ENCODE assay signal across 9 cellular contexts in the genomic region with DNA sequence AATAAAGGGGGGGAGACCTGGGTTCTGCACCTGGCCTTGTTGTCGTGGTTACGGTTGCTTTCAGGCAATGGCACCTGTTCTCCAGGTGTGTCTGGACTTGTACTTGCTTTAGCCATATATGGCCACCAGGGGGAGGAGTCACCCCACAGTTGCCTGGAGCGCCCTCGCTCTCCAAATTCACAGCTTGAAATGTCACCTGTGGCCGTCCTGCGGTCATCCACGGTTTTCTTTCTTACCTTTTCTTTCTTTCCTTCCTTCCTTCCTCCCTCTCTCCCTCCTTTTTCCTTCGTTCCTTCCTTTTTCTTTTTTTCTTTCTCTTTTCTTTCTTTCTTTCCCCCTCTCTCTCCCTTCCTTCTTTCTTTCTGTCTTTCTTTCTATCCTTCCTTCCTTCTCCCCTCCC.
DNase-seq lines count a peak whose midpoint lies in the region; ATAC-seq, FAIRE-seq and TF ChIP-seq lines count a peak whose summit lies in the region.
"Had no signal": no experiment of that assay in that cellular context is flagged by ENCODE, and none has a peak within 500 bp of the region (broad histone marks: within the 10 kb centered on the region; RNA-seq: fewer than 3 reads in every experiment).

No MANE protein-coding gene starts in this region.

- no peaks in the 10 kb centered on the region for H3K9me3 Mint-ChIP-seq in stimulated activated naive B cell treated with anti-CD40 and anti-IgM and Interleukin-4, amounts not matched to agents 10 μg/mL and 1 μg/mL and 100 μg/mL, for 72 hours
- H3K9me3 Mint-ChIP-seq: IgD-negative memory B cell had no signal

- no peaks in the 10 kb centered on the region for H3K27me3 ChIP-seq in body of pancreas
- no peaks in the 10 kb centered on the region for H3K27me3 ChIP-seq in HepG2 (ENCODE audit: control insufficient read depth in 1 of 2, insufficient read depth in 2 of 2, low read length in 2 of 2)

- no peaks in the 10 kb centered on the region for H3K27me3 Mint-ChIP-seq in T-helper 17 cell
- H3K27me3 Mint-ChIP-seq in stimulated activated naive B cell treated with anti-CD40 and anti-IgM and Interleukin-4, amounts not matched to agents 10 μg/mL and 1 μg/mL and 100 μg/mL, for 72 hours, result no peaks in the 10 kb centered on the region
- H3K27me3 Mint-ChIP-seq: IgD-negative memory B cell had no signal

- H3K4me1 Mint-ChIP-seq in T-helper 17 cell, result peaks cover 6% of the 10 kb centered on the region
- H3K4me1 Mint-ChIP-seq in stimulated activated naive B cell treated with anti-CD40 and anti-IgM and Interleukin-4, amounts not matched to agents 10 μg/mL and 1 μg/mL and 100 μg/mL, for 72 hours, result peaks cover 6% of the 10 kb centered on the region in 2 donors

- peak; percentile 37; the same call in 1 of the 2 replicates for TF ChIP-seq RAD21 in HepG2 (CRISPR knock-in tag; IDR thresholded peaks at IDR 0.05)

- 1 to 3% methylated on average over 8 of the region's 8 CpGs for WGBS in body of pancreas, 2 donors
- WGBS in HepG2 (ENCODE audit: low lambda C conversion rate), result 26% methylated on average over 8 of the region's 8 CpGs

- TF ChIP-seq POLR2A in body of pancreas (IDR thresholded peaks at IDR 0.05) (no peak), HepG2 (IDR thresholded peaks at IDR 0.05; ENCODE audit: insufficient read depth in 1 of 2, low read depth in 2 of 2, low read length in 2 of 2) (no peak)

- FAIRE-seq in HepG2 (lab: Jason Lieb, UNC), result no peak

- H2AFZ ChIP-seq in HepG2 (ENCODE audit: low read length), result no peak overlapping the region

- intact Hi-C loops in body of pancreas (cut with DNase I) (no loop called here), HepG2 (cut with micrococcal nuclease; ENCODE audit: unreplicated experiment) (loop anchor here (1.0 to 5.0 kb wide), 2 partner anchors 91 to 264 kb away; no protein-coding TSS in a partner anchor)

- peak overlapping the region; percentile 75 for H3K4me3 Mint-ChIP-seq in T-helper 17 cell
- peak overlapping the region in 1 of 2 donors; percentile 60 for H3K4me3 Mint-ChIP-seq in stimulated activated naive B cell treated with anti-CD40 and anti-IgM and Interleukin-4, amounts not matched to agents 10 μg/mL and 1 μg/mL and 100 μg/mL, for 72 hours

- H3K9ac ChIP-seq in HepG2 (ENCODE audit: insufficient read depth, low read depth, low read length), result no peak overlapping the region

- no peak overlapping the region for H3K4me2 ChIP-seq in HepG2 (ENCODE audit: low read depth, low read length)

- H3K79me2 ChIP-seq in HepG2 (ENCODE audit: insufficient read depth, low read length), result no peaks in the 10 kb centered on the region

- H3K27ac ChIP-seq in body of pancreas (no peak overlapping the region), HepG2 (ENCODE audit: extremely low read length, insufficient read depth, low read length) (no peak overlapping the region)

- in situ Hi-C loops in HepG2 (cut with HindIII; ENCODE audit: extremely low pct_ligation_motif_present, low pct_unique_long_range_greater_than_20kb), result no loop called here

- H3K9me3 ChIP-seq in T-helper 17 cell (ENCODE audit: control insufficient read depth, low read length, poor library complexity, severe bottlenecking) (no peaks in the 10 kb centered on the region), body of pancreas (no peaks in the 10 kb centered on the region), HepG2 (ENCODE audit: low read length) (no peaks in the 10 kb centered on the region)

- CTCF ChIA-PET in HepG2 (lab: Yijun Ruan, JAX; ENCODE audit: low intra/inter-chr PET ratio, low total read pairs), result interaction anchor here (1.4 to 2.0 kb wide), 2 partner anchors 91 to 265 kb away, joined by 5 to 21 read pairs; no protein-coding TSS in a partner anchor

- TF ChIP-seq CTCF in body of pancreas (IDR thresholded peaks at IDR 0.05), result peak; percentile 51 to 91 (median 69)
- peak; percentile 82 for TF ChIP-seq CTCF in HepG2 (CRISPR knock-in tag; IDR thresholded peaks at IDR 0.05)

- H3K27ac Mint-ChIP-seq in T-helper 17 cell, result no peak overlapping the region
- H3K27ac Mint-ChIP-seq in stimulated activated naive B cell treated with anti-CD40 and anti-IgM and Interleukin-4, amounts not matched to agents 10 μg/mL and 1 μg/mL and 100 μg/mL, for 72 hours, result peak overlapping the region; percentile 44

- peak; percentile 55 for DNase-seq in D341Med (ENCODE audit: low spot score)
- peak; percentile 35 for DNase-seq in NCI-H1048 (lab: John Stamatoyannopoulos, UW)
- DNase-seq in T-helper 17 cell, result peak; percentile 29 to 55 (median 52)
- peak; percentile 80 to 85 (median 84) for DNase-seq in body of pancreas
- DNase-seq in HepG2 (ENCODE audit: low spot score), result peak; percentile 52
- peak; percentile 44 for DNase-seq in stimulated activated naive B cell treated with anti-CD40 and anti-IgM and Interleukin-4, amounts not matched to agents 10 μg/mL and 1 μg/mL and 100 μg/mL, for 72 hours
- DNase-seq in NOMO-1 (lab: John Stamatoyannopoulos, UW; ENCODE audit: unreplicated experiment in 2 of 2), result no peak

- H3K4me1 ChIP-seq in body of pancreas (no peaks in the 10 kb centered on the region), HepG2 (ENCODE audit: insufficient read depth, low read length) (peaks cover 10% of the 10 kb centered on the region; the same call in 1 of the 2 replicates)

- ATAC-seq in GM21515 (IDR thresholded peaks at IDR 0.05; ENCODE audit: unreplicated experiment) (peak; percentile 77), T-helper 17 cell (peak; percentile 87), body of pancreas (peak; percentile 92), HepG2 (peak; percentile 83)
- ATAC-seq in stimulated activated naive B cell treated with anti-CD40 and anti-IgM and Interleukin-4, amounts not matched to agents 10 μg/mL and 1 μg/mL and 100 μg/mL, for 72 hours (replicated peaks), result peak; percentile 73 to 83

- BruUV-seq in HepG2 (replicated peaks; lab: Mats Ljungman, UMichigan), result no TSS peak

- no peaks in the 10 kb centered on the region for H4K20me1 ChIP-seq in HepG2 (ENCODE audit: insufficient read depth, low read length)

- TF ChIP-seq EP300 in HepG2 (IDR thresholded peaks at IDR 0.05; ENCODE audit: low read depth in 2 of 2, low read length in 2 of 2), result no peak
- no peak for TF ChIP-seq EP300 in HepG2 (CRISPR knock-in tag; IDR thresholded peaks at IDR 0.05; ENCODE audit: borderline replicate concordance)

- H3K36me3 ChIP-seq in body of pancreas (replicated peaks in 1 of 2; ENCODE audit: insufficient read depth in 1 of 2, low read depth in 2 of 2) (no peaks in the 10 kb centered on the region), HepG2 (replicated peaks in 1 of 2; ENCODE audit: control insufficient read depth in 1 of 2, insufficient read depth in 2 of 2, low read length in 2 of 2) (no peaks in the 10 kb centered on the region)

- H3K36me3 Mint-ChIP-seq in T-helper 17 cell (ENCODE audit: low read depth), result no peaks in the 10 kb centered on the region
- no peaks in the 10 kb centered on the region for H3K36me3 Mint-ChIP-seq in stimulated activated naive B cell treated with anti-CD40 and anti-IgM and Interleukin-4, amounts not matched to agents 10 μg/mL and 1 μg/mL and 100 μg/mL, for 72 hours
- H3K36me3 Mint-ChIP-seq: IgD-negative memory B cell had no signal

- H3K4me3 ChIP-seq in body of pancreas (no peak overlapping the region), HepG2 (replicated peaks in 1 of 3; ENCODE audit: insufficient read depth in 1 of 3, low read depth in 2 of 3, low read length in 3 of 3) (no peak overlapping the region)

- POLR2A ChIA-PET in HepG2 (lab: Yijun Ruan, JAX), result no interaction called here

TF ChIP-seq in HepG2, 621 proteins besides CTCF, POLR2A, EP300 and RAD21 (continues in another document):
- TF ChIP-seq KAT8 (CRISPR knock-in tag; IDR thresholded peaks at IDR 0.05), result no peak
- no peak for TF ChIP-seq ZNF740 (CRISPR knock-in tag; IDR thresholded peaks at IDR 0.05)
- TF ChIP-seq, protein P1, sequence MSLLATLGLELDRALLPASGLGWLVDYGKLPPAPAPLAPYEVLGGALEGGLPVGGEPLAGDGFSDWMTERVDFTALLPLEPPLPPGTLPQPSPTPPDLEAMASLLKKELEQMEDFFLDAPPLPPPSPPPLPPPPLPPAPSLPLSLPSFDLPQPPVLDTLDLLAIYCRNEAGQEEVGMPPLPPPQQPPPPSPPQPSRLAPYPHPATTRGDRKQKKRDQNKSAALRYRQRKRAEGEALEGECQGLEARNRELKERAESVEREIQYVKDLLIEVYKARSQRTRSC (CRISPR knock-in tag; IDR thresholded peaks at IDR 0.05; ENCODE audit: low read depth), result no peak
- TF ChIP-seq ZFP82 (CRISPR knock-in tag; IDR thresholded peaks at IDR 0.05; ENCODE audit: borderline replicate concordance), result no peak
- TF ChIP-seq MYC (CRISPR knock-in tag; IDR thresholded peaks at IDR 0.05; ENCODE audit: borderline replicate concordance), result no peak
- no peak for TF ChIP-seq NFE2 (CRISPR knock-in tag; IDR thresholded peaks at IDR 0.05)
- TF ChIP-seq SRF (IDR thresholded peaks at IDR 0.05; ENCODE audit: low read depth, low read length), result peak; percentile 32; the same call in 1 of the 2 replicates
- TF ChIP-seq, protein P2, sequence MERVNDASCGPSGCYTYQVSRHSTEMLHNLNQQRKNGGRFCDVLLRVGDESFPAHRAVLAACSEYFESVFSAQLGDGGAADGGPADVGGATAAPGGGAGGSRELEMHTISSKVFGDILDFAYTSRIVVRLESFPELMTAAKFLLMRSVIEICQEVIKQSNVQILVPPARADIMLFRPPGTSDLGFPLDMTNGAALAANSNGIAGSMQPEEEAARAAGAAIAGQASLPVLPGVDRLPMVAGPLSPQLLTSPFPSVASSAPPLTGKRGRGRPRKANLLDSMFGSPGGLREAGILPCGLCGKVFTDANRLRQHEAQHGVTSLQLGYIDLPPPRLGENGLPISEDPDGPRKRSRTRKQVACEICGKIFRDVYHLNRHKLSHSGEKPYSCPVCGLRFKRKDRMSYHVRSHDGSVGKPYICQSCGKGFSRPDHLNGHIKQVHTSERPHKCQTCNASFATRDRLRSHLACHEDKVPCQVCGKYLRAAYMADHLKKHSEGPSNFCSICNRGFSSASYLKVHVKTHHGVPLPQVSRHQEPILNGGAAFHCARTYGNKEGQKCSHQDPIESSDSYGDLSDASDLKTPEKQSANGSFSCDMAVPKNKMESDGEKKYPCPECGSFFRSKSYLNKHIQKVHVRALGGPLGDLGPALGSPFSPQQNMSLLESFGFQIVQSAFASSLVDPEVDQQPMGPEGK (CRISPR knock-in tag; IDR thresholded peaks at IDR 0.05), result no peak

Comparison
In these comparisons a context has a peak if more than half of its experiments do, and no peak if none do; other contexts are left out.
1. DNase-seq: peak in D341Med (single experiment), NCI-H1048 (single experiment), T-helper 17 cell (3 of 3), body of pancreas (4 of 4), HepG2 (single experiment) and stimulated activated naive B cell treated with anti-CD40 and anti-IgM and Interleukin-4, amounts not matched to agents 10 μg/mL and 1 μg/mL and 100 μg/mL, for 72 hours (single experiment); none in NOMO-1 (0 of 2).
2. Peak in every context shown above with its lines, with median percentiles within 50 percentile points of each other: ATAC-seq.